Comparison of ENCODE assay signal across 8 cellular contexts in genomic region chr3:58167431-58168351, GRCh38. TPM values are rescaled to one million over a fixed set of nuclear protein-coding genes. Genes with fewer than 3 reads are reported as not detected.
DNase-seq lines count a peak whose midpoint lies in the region; ATAC-seq and TF ChIP-seq lines count a peak whose summit lies in the region.

No MANE protein-coding gene starts in this region.

- H3K36me3 Mint-ChIP-seq in effector memory CD8-positive, alpha-beta T cell (ENCODE audit: insufficient read depth): peaks cover 10% of the 10 kb centered on the region
- H3K36me3 Mint-ChIP-seq in stimulated activated effector memory CD8-positive, alpha-beta T cell treated with anti-CD3 and anti-CD28 coated beads, Interleukin-12 subunit alpha, Interleukin-12 subunit beta, amount 100 ng/mL, for 72 hours: peaks cover 6% of the 10 kb centered on the region

- DNase-seq in AG09319 (ENCODE audit: extremely low read depth, low read depth): peak; percentile 36
- DNase-seq in LNCaP clone FGC (ENCODE audit: low read depth): no peak
- peak; percentile 74 to 80 for DNase-seq in activated CD4-positive, alpha-beta T cell treated with anti-CD3 and anti-CD28 coated beads, Interleukin-2, amount 50 U/mL, for 48 hours
- peak; percentile 29 to 55 (median 40) for DNase-seq in effector memory CD8-positive, alpha-beta T cell
- peak; percentile 60 to 78 (median 74) for DNase-seq in mucosa of descending colon
- DNase-seq in stimulated activated effector memory CD8-positive, alpha-beta T cell treated with anti-CD3 and anti-CD28 coated beads, Interleukin-12 subunit alpha, Interleukin-12 subunit beta, amount 100 ng/mL, for 72 hours (ENCODE audit: low spot score in 2 of 2): peak; percentile 58 to 86

- intact Hi-C loops in mucosa of descending colon (cut with DNase I, micrococcal nuclease): loop anchor here in 1 of 2 donors (10.0 kb wide), 1 partner anchor 163 kb away; the partner anchor contains the start of gene FLNB

- H3K9me3 Mint-ChIP-seq in effector memory CD8-positive, alpha-beta T cell: no peaks in the 10 kb centered on the region
- H3K9me3 Mint-ChIP-seq in stimulated activated effector memory CD8-positive, alpha-beta T cell treated with anti-CD3 and anti-CD28 coated beads, Interleukin-12 subunit alpha, Interleukin-12 subunit beta, amount 100 ng/mL, for 72 hours: no peaks in the 10 kb centered on the region

- peaks cover under 1% of the 10 kb centered on the region for H3K4me1 ChIP-seq in mucosa of descending colon (ENCODE audit: low read depth)

- ATAC-seq in GM18909 (IDR thresholded peaks at IDR 0.05; ENCODE audit: poor library complexity, unreplicated experiment) (peak; percentile 71), mucosa of descending colon (peak; percentile 80), GM21360 (IDR thresholded peaks at IDR 0.05; ENCODE audit: unreplicated experiment) (no peak)
- ATAC-seq in effector memory CD8-positive, alpha-beta T cell (replicated peaks): peak; percentile 81
- peak; percentile 83 for ATAC-seq in stimulated activated effector memory CD8-positive, alpha-beta T cell treated with anti-CD3 and anti-CD28 coated beads, Interleukin-12 subunit alpha, Interleukin-12 subunit beta, amount 100 ng/mL, for 72 hours

- no peaks in the 10 kb centered on the region for H3K4me1 Mint-ChIP-seq in effector memory CD8-positive, alpha-beta T cell (ENCODE audit: low read depth in 2 of 2)
- no peaks in the 10 kb centered on the region for H3K4me1 Mint-ChIP-seq in stimulated activated effector memory CD8-positive, alpha-beta T cell treated with anti-CD3 and anti-CD28 coated beads, Interleukin-12 subunit alpha, Interleukin-12 subunit beta, amount 100 ng/mL, for 72 hours

- no peaks in the 10 kb centered on the region for H3K27me3 Mint-ChIP-seq in effector memory CD8-positive, alpha-beta T cell

- peak overlapping the region in 1 of 2 donors; percentile 46 for H3K27ac Mint-ChIP-seq in effector memory CD8-positive, alpha-beta T cell
- H3K27ac Mint-ChIP-seq in stimulated activated effector memory CD8-positive, alpha-beta T cell treated with anti-CD3 and anti-CD28 coated beads, Interleukin-12 subunit alpha, Interleukin-12 subunit beta, amount 100 ng/mL, for 72 hours: no peak overlapping the region

- no peaks in the 10 kb centered on the region for H3K36me3 ChIP-seq in mucosa of descending colon (ENCODE audit: low read depth)

- peak; percentile 96 for TF ChIP-seq CTCF in AG09319 (IDR thresholded peaks at IDR 0.05; ENCODE audit: low read depth, low read length)
- peak; percentile 76 for TF ChIP-seq CTCF in LNCaP clone FGC (IDR thresholded peaks at IDR 0.05; ENCODE audit: control insufficient read depth, extremely low read depth, insufficient read depth)
- peak; percentile 93 for TF ChIP-seq CTCF in mucosa of descending colon (IDR thresholded peaks at IDR 0.05)

- no peaks in the 10 kb centered on the region for H3K9me3 ChIP-seq in mucosa of descending colon

- H3K4me3 ChIP-seq in LNCaP clone FGC (ENCODE audit: low read depth, low read length) (no peak overlapping the region), mucosa of descending colon (no peak overlapping the region)

- no peak overlapping the region for H3K4me3 Mint-ChIP-seq in effector memory CD8-positive, alpha-beta T cell
- H3K4me3 Mint-ChIP-seq in stimulated activated effector memory CD8-positive, alpha-beta T cell treated with anti-CD3 and anti-CD28 coated beads, Interleukin-12 subunit alpha, Interleukin-12 subunit beta, amount 100 ng/mL, for 72 hours: no peak overlapping the region

RNA-seq across cellular contexts. Expression of gene DNASE1L3, which starts 43.1 kb away (rescaled TPM):
- 1 to 10 TPM; 3.3 to 9.6 (median 9.0) TPM for total RNA-seq in mucosa of descending colon
